ENCODE assay signal across 20 cellular contexts in the genomic region with DNA sequence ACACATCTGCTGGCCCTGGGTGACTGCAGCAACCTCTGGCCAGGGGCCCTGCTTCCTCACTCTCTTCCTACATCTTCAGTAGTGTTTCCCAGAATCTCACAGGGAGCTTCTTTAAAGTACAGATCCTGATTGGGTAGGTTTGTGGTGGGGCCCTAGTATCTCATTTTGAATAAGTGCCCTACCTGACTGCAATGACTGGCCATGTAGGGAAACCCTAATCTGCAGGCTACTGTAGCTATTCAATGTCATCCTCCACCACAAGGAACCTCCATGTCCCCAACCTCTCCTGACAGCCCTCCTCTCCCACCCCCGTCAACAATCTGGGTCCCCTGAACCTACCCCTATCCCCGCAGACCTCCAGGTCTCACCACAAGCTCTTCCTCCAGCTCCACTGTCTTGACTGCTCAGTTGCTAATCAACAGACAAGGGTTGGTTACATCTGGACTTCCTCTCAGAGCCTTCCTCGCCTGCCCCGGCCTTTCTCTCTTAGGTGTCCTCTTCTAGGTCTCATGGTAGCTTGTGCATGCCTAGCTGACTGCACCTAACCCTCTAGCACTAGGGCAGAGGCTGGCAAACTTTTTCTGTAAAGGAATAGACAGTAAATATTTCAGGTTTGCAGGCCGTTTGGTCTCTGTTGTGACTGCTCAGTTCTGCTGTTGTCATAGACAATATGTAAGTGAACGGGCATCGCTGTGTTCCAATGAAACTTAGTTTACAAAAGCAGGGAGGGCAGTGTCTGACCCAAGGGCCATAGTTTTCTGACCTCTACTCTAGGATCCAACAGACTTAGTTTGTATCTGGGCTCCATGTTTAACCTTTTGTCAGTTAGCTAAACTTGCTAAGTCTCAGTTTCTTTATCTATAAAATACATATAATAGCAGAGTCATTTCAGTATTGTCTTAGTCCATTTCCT.
DNase-seq lines count a peak whose midpoint lies in the region; ATAC-seq, FAIRE-seq and TF ChIP-seq lines count a peak whose summit lies in the region.
"Had no signal": no experiment of that assay in that cellular context is flagged by ENCODE, and none has a peak within 500 bp of the region (broad histone marks: within the 10 kb centered on the region; RNA-seq: fewer than 3 reads in every experiment).

No MANE protein-coding gene starts in this region.

- no peaks in the 10 kb centered on the region for H4K20me1 ChIP-seq in HepG2 (ENCODE audit: insufficient read depth, low read length)

- TF ChIP-seq RAD21 in liver (IDR thresholded peaks at IDR 0.05) (no peak), HepG2 (CRISPR knock-in tag; IDR thresholded peaks at IDR 0.05) (no peak)

- H3K4me3 ChIP-seq in liver (ENCODE audit: low read depth in 1 of 3, low read length in 3 of 3) (no peak overlapping the region), HepG2 (replicated peaks in 1 of 3; ENCODE audit: insufficient read depth in 1 of 3, low read depth in 2 of 3, low read length in 3 of 3) (no peak overlapping the region)
- no peak overlapping the region for H3K4me3 ChIP-seq in naive thymus-derived CD4-positive, alpha-beta T cell (ENCODE audit: low read length)
- H3K4me3 ChIP-seq: ascending aorta; BLaER1 treated with 17β-estradiol and CSF1 and Interleukin-3, amounts not matched to agents 10 nM and 100 nM; lung had no signal

- no peak overlapping the region for H3K4me3 Mint-ChIP-seq in activated T-helper 2 cell treated with anti-CD3 and anti-CD28 coated beads, Interferon-gamma antibody, Interleukin-2, Interleukin-4, amounts not matched to agents 10 μg/mL and 5 μg/mL and 100 μg/mL, durations not matched to agents 14 hours and 24 hours and 36 hours (ENCODE audit: low read depth)
- peak overlapping the region in 1 of 10 donors; percentile 6 for H3K4me3 Mint-ChIP-seq in naive thymus-derived CD4-positive, alpha-beta T cell
- no peak overlapping the region for H3K4me3 Mint-ChIP-seq in glutamatergic neuron (ENCODE audit: unreplicated experiment)
- H3K4me3 Mint-ChIP-seq: activated B cell treated with CpG ODN at 0.5 μM for 24 hours had no signal

- H3K36me3 ChIP-seq in liver (ENCODE audit: control insufficient read depth in 4 of 4, insufficient read depth in 3 of 4, low read depth in 1 of 4, low read length in 3 of 4) (no peaks in the 10 kb centered on the region), HepG2 (replicated peaks in 1 of 2; ENCODE audit: control insufficient read depth in 1 of 2, insufficient read depth in 2 of 2, low read length in 2 of 2) (no peaks in the 10 kb centered on the region)
- H3K36me3 ChIP-seq in naive thymus-derived CD4-positive, alpha-beta T cell (ENCODE audit: control insufficient read depth in 2 of 3, insufficient read depth in 3 of 3, low read length in 3 of 3), result no peaks in the 10 kb centered on the region
- H3K36me3 ChIP-seq: ascending aorta had no signal

- no TSS peak for BruUV-seq in HepG2 (replicated peaks; lab: Mats Ljungman, UMichigan)

- ATAC-seq in HepG2, result no peak
- ATAC-seq in naive thymus-derived CD4-positive, alpha-beta T cell, result no peak
- ATAC-seq: foreskin keratinocyte had no signal

- CTCF ChIA-PET in HepG2 (lab: Yijun Ruan, JAX; ENCODE audit: low intra/inter-chr PET ratio, low total read pairs), result no interaction called here
- CTCF ChIA-PET in naive thymus-derived CD4-positive, alpha-beta T cell (lab: Charles Lee), result interaction anchor here (0.6 to 2.6 kb wide), 2 partner anchors 9 to 68 kb away, joined by 3 to 6 read pairs; no protein-coding TSS in a partner anchor

- DNase-seq in HepG2 (ENCODE audit: low spot score), result no peak
- no peak for DNase-seq in activated T-helper 2 cell treated with anti-CD3 and anti-CD28 coated beads, Interferon-gamma antibody, Interleukin-2, Interleukin-4, amounts not matched to agents 10 μg/mL and 5 μg/mL and 100 μg/mL, durations not matched to agents 14 hours and 24 hours and 36 hours (ENCODE audit: low spot score)
- DNase-seq in naive thymus-derived CD4-positive, alpha-beta T cell, result no peak
- no peak for DNase-seq in glutamatergic neuron
- no peak for DNase-seq in NK-92 (lab: John Stamatoyannopoulos, UW; ENCODE audit: unreplicated experiment)
- no peak for DNase-seq in activated gamma-delta T cell (lab: John Stamatoyannopoulos, UW)
- DNase-seq: activated B cell treated with CpG ODN at 0.5 μM for 24 hours; activated effector memory CD4-positive, alpha-beta T cell treated with anti-CD3 and anti-CD28 coated beads, Interleukin-2, amount 50 U/mL, for 16 hours; foreskin keratinocyte; hippocampal formation; NCI-H1092 treated with DMSO at 0.1 percent for 48 hours; NCI-H1930; NCI-H2227 treated with DMSO at 0.1 percent for 48 hours; NCI-H774 had no signal

- H2AFZ ChIP-seq in HepG2 (ENCODE audit: low read length), result no peak overlapping the region

- TF ChIP-seq POLR2A in HepG2 (IDR thresholded peaks at IDR 0.05; ENCODE audit: insufficient read depth in 1 of 2, low read depth in 2 of 2, low read length in 2 of 2), result no peak

- 85% methylated on average over 7 of the region's 7 CpGs for WGBS in liver
- WGBS in HepG2 (ENCODE audit: low lambda C conversion rate), result 17% methylated on average over 7 of the region's 7 CpGs

- TF ChIP-seq CTCF in liver (IDR thresholded peaks at IDR 0.05; ENCODE audit: low read depth, low read length, missing input control) (no peak), HepG2 (CRISPR knock-in tag; IDR thresholded peaks at IDR 0.05) (no peak), glutamatergic neuron (IDR thresholded peaks at IDR 0.05; ENCODE audit: partially characterized antibody, unreplicated experiment) (no peak)

- FAIRE-seq in HepG2 (lab: Jason Lieb, UNC), result no peak
- FAIRE-seq: islet of Langerhans had no signal

- peak overlapping the region; percentile 58 for H3K27ac Mint-ChIP-seq in activated T-helper 2 cell treated with anti-CD3 and anti-CD28 coated beads, Interferon-gamma antibody, Interleukin-2, Interleukin-4, amounts not matched to agents 10 μg/mL and 5 μg/mL and 100 μg/mL, durations not matched to agents 14 hours and 24 hours and 36 hours
- peak overlapping the region in 6 of 9 donors; percentile 20 to 68 (median 45) for H3K27ac Mint-ChIP-seq in naive thymus-derived CD4-positive, alpha-beta T cell
- H3K27ac Mint-ChIP-seq in glutamatergic neuron (ENCODE audit: unreplicated experiment), result no peak overlapping the region
- H3K27ac Mint-ChIP-seq: activated B cell treated with CpG ODN at 0.5 μM for 24 hours had no signal

- no peaks in the 10 kb centered on the region for H3K4me1 ChIP-seq in liver (ENCODE audit: control insufficient read depth in 4 of 4, insufficient read depth in 4 of 4, low read length in 3 of 4)
- H3K4me1 ChIP-seq in HepG2 (ENCODE audit: insufficient read depth, low read length), result no peaks in the 10 kb centered on the region
- peaks cover 0 to 40% of the 10 kb centered on the region in 2 donors for H3K4me1 ChIP-seq in naive thymus-derived CD4-positive, alpha-beta T cell (ENCODE audit: control insufficient read depth in 2 of 2, insufficient read depth in 2 of 2, low read length in 2 of 2)
- H3K4me1 ChIP-seq: ascending aorta had no signal

- H3K27ac ChIP-seq in liver (ENCODE audit: low read depth in 1 of 2, low read length in 2 of 2) (no peak overlapping the region), HepG2 (ENCODE audit: extremely low read length, insufficient read depth, low read length) (no peak overlapping the region)
- no peak overlapping the region for H3K27ac ChIP-seq in naive thymus-derived CD4-positive, alpha-beta T cell (ENCODE audit: low read depth, low read length)
- H3K27ac ChIP-seq: ascending aorta; BLaER1 treated with 17β-estradiol and CSF1 and Interleukin-3, amounts not matched to agents 10 nM and 100 nM; foreskin keratinocyte; HL-60 had no signal

- no peaks in the 10 kb centered on the region for H3K27me3 Mint-ChIP-seq in activated T-helper 2 cell treated with anti-CD3 and anti-CD28 coated beads, Interferon-gamma antibody, Interleukin-2, Interleukin-4, amounts not matched to agents 10 μg/mL and 5 μg/mL and 100 μg/mL, durations not matched to agents 14 hours and 24 hours and 36 hours (ENCODE audit: low read depth)
- no peaks in the 10 kb centered on the region for H3K27me3 Mint-ChIP-seq in naive thymus-derived CD4-positive, alpha-beta T cell
- no peaks in the 10 kb centered on the region for H3K27me3 Mint-ChIP-seq in glutamatergic neuron (ENCODE audit: unreplicated experiment)
- H3K27me3 Mint-ChIP-seq: activated B cell treated with CpG ODN at 0.5 μM for 24 hours had no signal

- TF ChIP-seq EP300 in HepG2 (IDR thresholded peaks at IDR 0.05; ENCODE audit: low read depth in 2 of 2, low read length in 2 of 2), result no peak
- TF ChIP-seq EP300 in HepG2 (CRISPR knock-in tag; IDR thresholded peaks at IDR 0.05; ENCODE audit: borderline replicate concordance), result no peak

- H3K9me3 ChIP-seq in liver (ENCODE audit: control insufficient read depth in 4 of 4, low read length in 3 of 4) (no peaks in the 10 kb centered on the region), HepG2 (ENCODE audit: low read length) (no peaks in the 10 kb centered on the region)
- no peaks in the 10 kb centered on the region for H3K9me3 ChIP-seq in naive thymus-derived CD4-positive, alpha-beta T cell (ENCODE audit: control insufficient read depth in 2 of 3, low read length in 3 of 3)
- H3K9me3 ChIP-seq: ascending aorta; BLaER1 treated with 17β-estradiol and CSF1 and Interleukin-3, amounts not matched to agents 10 nM and 100 nM had no signal

- H3K79me2 ChIP-seq in HepG2 (ENCODE audit: insufficient read depth, low read length), result no peaks in the 10 kb centered on the region

- H3K4me2 ChIP-seq in HepG2 (ENCODE audit: low read depth, low read length), result no peak overlapping the region
- H3K4me2 ChIP-seq: BLaER1 treated with 17β-estradiol and CSF1 and Interleukin-3, amounts not matched to agents 10 nM and 100 nM had no signal

- no peaks in the 10 kb centered on the region for H3K9me3 Mint-ChIP-seq in activated T-helper 2 cell treated with anti-CD3 and anti-CD28 coated beads, Interferon-gamma antibody, Interleukin-2, Interleukin-4, amounts not matched to agents 10 μg/mL and 5 μg/mL and 100 μg/mL, durations not matched to agents 14 hours and 24 hours and 36 hours
- H3K9me3 Mint-ChIP-seq in naive thymus-derived CD4-positive, alpha-beta T cell, result peaks cover 0 to 3% (median 0%) of the 10 kb centered on the region in 11 donors
- peaks cover 2% of the 10 kb centered on the region for H3K9me3 Mint-ChIP-seq in glutamatergic neuron (ENCODE audit: unreplicated experiment)
- H3K9me3 Mint-ChIP-seq: activated B cell treated with CpG ODN at 0.5 μM for 24 hours had no signal

- H3K9ac ChIP-seq in liver (ENCODE audit: low read depth in 1 of 2, low read length in 2 of 2) (no peak overlapping the region), HepG2 (ENCODE audit: insufficient read depth, low read depth, low read length) (no peak overlapping the region)
- H3K9ac ChIP-seq: BLaER1 treated with 17β-estradiol and CSF1 and Interleukin-3, amounts not matched to agents 10 nM and 100 nM had no signal

- peaks cover 66% of the 10 kb centered on the region for H3K4me1 Mint-ChIP-seq in activated T-helper 2 cell treated with anti-CD3 and anti-CD28 coated beads, Interferon-gamma antibody, Interleukin-2, Interleukin-4, amounts not matched to agents 10 μg/mL and 5 μg/mL and 100 μg/mL, durations not matched to agents 14 hours and 24 hours and 36 hours (ENCODE audit: low read depth)
- H3K4me1 Mint-ChIP-seq in naive thymus-derived CD4-positive, alpha-beta T cell, result peaks cover 33 to 75% (median 56%) of the 10 kb centered on the region in 7 donors
- peaks cover 11% of the 10 kb centered on the region for H3K4me1 Mint-ChIP-seq in glutamatergic neuron (ENCODE audit: low read depth, unreplicated experiment)
- H3K4me1 Mint-ChIP-seq: activated B cell treated with CpG ODN at 0.5 μM for 24 hours had no signal

- H3K27me3 ChIP-seq in liver (ENCODE audit: control insufficient read depth in 4 of 4, insufficient read depth in 4 of 4, low read length in 3 of 4), result no peaks in the 10 kb centered on the region
- H3K27me3 ChIP-seq in HepG2 (ENCODE audit: control insufficient read depth in 1 of 2, insufficient read depth in 2 of 2, low read length in 2 of 2), result peaks cover 0 to 13% of the 10 kb centered on the region in 2 experiments; a peak in 1 of 5 replicates
- no peaks in the 10 kb centered on the region for H3K27me3 ChIP-seq in naive thymus-derived CD4-positive, alpha-beta T cell (ENCODE audit: control insufficient read depth in 2 of 2, insufficient read depth in 2 of 2, low read length in 2 of 2)
- H3K27me3 ChIP-seq: ascending aorta; BLaER1 treated with 17β-estradiol and CSF1 and Interleukin-3, amounts not matched to agents 10 nM and 100 nM; foreskin keratinocyte had no signal

- in situ Hi-C loops in HepG2 (cut with HindIII; ENCODE audit: extremely low pct_ligation_motif_present, low pct_unique_long_range_greater_than_20kb), result no loop called here

- POLR2A ChIA-PET in HepG2 (lab: Yijun Ruan, JAX), result no interaction called here
- POLR2A ChIA-PET in naive thymus-derived CD4-positive, alpha-beta T cell (lab: Charles Lee), result interaction anchor here (1.2 kb wide), 1 partner anchor 39 kb away, joined by 3 read pairs; no protein-coding TSS in a partner anchor

- peaks cover 59% of the 10 kb centered on the region for H3K36me3 Mint-ChIP-seq in activated T-helper 2 cell treated with anti-CD3 and anti-CD28 coated beads, Interferon-gamma antibody, Interleukin-2, Interleukin-4, amounts not matched to agents 10 μg/mL and 5 μg/mL and 100 μg/mL, durations not matched to agents 14 hours and 24 hours and 36 hours (ENCODE audit: low read depth)
- H3K36me3 Mint-ChIP-seq in naive thymus-derived CD4-positive, alpha-beta T cell, result peaks cover 0 to 35% (median 7%) of the 10 kb centered on the region in 5 donors
- H3K36me3 Mint-ChIP-seq in glutamatergic neuron (ENCODE audit: unreplicated experiment), result no peaks in the 10 kb centered on the region

- intact Hi-C loops in HepG2 (cut with micrococcal nuclease; ENCODE audit: unreplicated experiment), result no loop called here
- intact Hi-C loops in activated T-helper 2 cell treated with anti-CD3 and anti-CD28 coated beads, Interferon-gamma antibody, Interleukin-2, Interleukin-4, amounts not matched to agents 10 μg/mL and 5 μg/mL and 100 μg/mL, durations not matched to agents 14 hours and 24 hours and 36 hours (cut with micrococcal nuclease), result loop anchor here (5.0 kb wide), 4 partner anchors 64 to 249 kb away; no protein-coding TSS in a partner anchor
- intact Hi-C loops in naive thymus-derived CD4-positive, alpha-beta T cell (cut with micrococcal nuclease), result no loop called here
